29 cellular contexts compared by ENCODE assay signal in genomic region chr16:78215222-78215621, GRCh38.
"Had no signal": no experiment of that assay in that cellular context is flagged by ENCODE, and none has a peak within 500 bp of the region (broad histone marks: within the 10 kb centered on the region; RNA-seq: fewer than 3 reads in every experiment).

No MANE protein-coding gene starts in this region.

- H2AFZ ChIP-seq: PC-9 had no signal

- DNase-seq: Karpas-422, MM.1S, MV-4-11, NCI-H1092, NCI-H1105, NCI-H1417 treated with DMSO at 0.1 percent for 48 hours, NCI-H1436 treated with DMSO at 0.1 percent for 48 hours, NCI-H1694 treated with DMSO at 0.1 percent for 48 hours, NCI-H187 treated with DMSO at 0.1 percent for 48 hours, NCI-H2029, NCI-H2081, NCI-H2227 treated with DMSO at 0.1 percent for 48 hours, NCI-H345, NCI-H446, NCI-H510A treated with DMSO at 0.1 percent for 48 hours, NCI-H526, NCI-H748 treated with DMSO at 0.1 percent for 48 hours, PC-9, SHP77, SIG-M5, SJCRH30, T-cell had no signal

- H3K9ac ChIP-seq: KMS-11 had no signal

- H3K4me1 Mint-ChIP-seq: T-cell had no signal

- H3K4me3 ChIP-seq: PC-9, SJCRH30, SK-N-MC had no signal

- H3K27ac ChIP-seq: KMS-11, PC-9, RWPE1, SJCRH30, SK-N-MC had no signal

- ATAC-seq: Panc1, Right ventricle myocardium inferior, SK-N-SH treated with all-trans-retinoic acid at 6 μM for 48 hours, T-cell had no signal

- FAIRE-seq: RCC 7860 had no signal

- H3K27me3 Mint-ChIP-seq: T-cell had no signal

- H3K4me1 ChIP-seq: SJCRH30 had no signal

- H3K9me3 Mint-ChIP-seq: T-cell had no signal

- H3K27me3 ChIP-seq: SJCRH30 had no signal

- H3K4me3 Mint-ChIP-seq: T-cell had no signal

- H3K4me2 ChIP-seq: KMS-11, PC-9 had no signal

- H3K27ac Mint-ChIP-seq: T-cell had no signal

- H3K36me3 ChIP-seq: SJCRH30 had no signal

- H3K9me3 ChIP-seq: SJCRH30 had no signal
